Comparison of ENCODE assay signal across 8 cellular contexts in genomic region chr17:21284319-21285163, GRCh38.
A peak's percentile ranks its signal among the peaks of the same experiment; 100 is the strongest.
DNase-seq lines count a peak whose midpoint lies in the region; ATAC-seq and TF ChIP-seq lines count a peak whose summit lies in the region.

Gene MAP2K3 (plus strand): TSS chr17:21284711. CDS start chr17:21284921, 210 bp downstream.

- peak; percentile 89 for TF ChIP-seq POLR2A in GM18951 (IDR thresholded peaks at IDR 0.05; ENCODE audit: extremely low read depth, insufficient read depth, insufficient read length)

- DNase-seq in AG08395 (ENCODE audit: low spot score) (peak; percentile 97), NCI-H345 (lab: John Stamatoyannopoulos, UW) (peak; percentile 97), iris pigment epithelial cell (ENCODE audit: low read depth) (peak; percentile 100)
- DNase-seq in activated CD4-positive, CD25-positive, alpha-beta regulatory T cell (lab: John Stamatoyannopoulos, UW), result peak; percentile 87 to 93 (median 89)
- peak; percentile 89 for DNase-seq in central memory CD4-positive, alpha-beta T cell
- DNase-seq in stimulated activated CD4-positive, alpha-beta T cell treated with anti-CD3 and anti-CD28 coated beads, Interleukin-12 subunit alpha, Interleukin-12 subunit beta, amount 100 ng/mL, for 4 hours, result peak; percentile 98

- peak; percentile 58 for ATAC-seq in HG03196 (IDR thresholded peaks at IDR 0.05; ENCODE audit: unreplicated experiment)

- in situ Hi-C loops in GM18951 (cut with MboI; ENCODE audit: low sequenced_read_pairs, unreplicated experiment), result no loop called here

Comparison
In these comparisons a context has a peak if more than half of its experiments do, and no peak if none do; other contexts are left out.
1. Peak in every context shown above with its lines: DNase-seq and ATAC-seq.